ENCODE assay signal across 8 cellular contexts in the genomic region with DNA sequence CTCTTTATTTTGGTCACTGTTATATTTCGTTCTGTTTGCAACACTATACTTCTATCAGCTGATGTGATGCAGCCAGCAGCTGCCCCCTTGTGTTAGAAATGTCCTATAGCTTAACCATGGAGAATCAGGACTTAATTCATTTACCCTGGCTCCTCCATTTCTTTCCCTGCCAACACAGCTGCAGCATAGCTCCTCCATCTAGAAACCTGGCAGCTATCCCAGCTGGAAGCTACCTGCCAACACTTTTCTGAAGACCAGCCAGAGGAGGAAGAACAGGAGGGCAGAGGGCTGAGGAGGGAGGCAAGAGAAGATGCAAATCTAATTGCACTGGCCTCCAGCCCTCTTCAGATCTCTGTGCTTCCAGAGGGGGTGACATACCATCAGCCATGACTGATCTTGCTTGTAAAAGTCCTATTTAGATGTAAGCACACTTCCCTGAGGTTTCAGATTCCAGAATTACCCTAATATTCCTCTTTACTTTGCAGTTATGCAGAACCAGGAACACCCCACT.
A peak's percentile ranks its signal among the peaks of the same experiment; 100 is the strongest.
DNase-seq lines count a peak whose midpoint lies in the region; ATAC-seq and TF ChIP-seq lines count a peak whose summit lies in the region.

No MANE protein-coding gene starts in this region.

- DNase-seq in SIG-M5 treated with dmso at 0.1 percent for 504 hours (lab: John Stamatoyannopoulos, UW; ENCODE audit: unreplicated experiment) (peak; percentile 45), SIG-M5 (lab: John Stamatoyannopoulos, UW) (no peak), MV-4-11 (lab: John Stamatoyannopoulos, UW) (peak; percentile 42), SHP77 treated with DMSO at 0.1 percent for 48 hours (lab: John Stamatoyannopoulos, UW) (peak; percentile 76), epithelial cell of proximal tubule (ENCODE audit: low read depth) (peak; percentile 16), midbrain (lab: John Stamatoyannopoulos, UW) (peak; percentile 60)
- DNase-seq in stimulated activated CD4-positive, alpha-beta T cell treated with anti-CD3 and anti-CD28 coated beads, Interleukin-4, amount 100 ng/mL, for 24 hours, result no peak

- peak; percentile 86 for TF ChIP-seq CTCF in epithelial cell of proximal tubule (conservative IDR thresholded peaks at IDR 0.05; ENCODE audit: low read depth, low read length)

- ATAC-seq in GM21423 (IDR thresholded peaks at IDR 0.05; ENCODE audit: unreplicated experiment), result no peak

- no peak overlapping the region for H3K4me3 ChIP-seq in epithelial cell of proximal tubule (ENCODE audit: low read depth, low read length)

Comparison
In these comparisons a context has a peak if more than half of its experiments do, and no peak if none do; other contexts are left out.
1. DNase-seq: peak in SIG-M5 treated with dmso at 0.1 percent for 504 hours (single experiment), MV-4-11 (single experiment), SHP77 treated with DMSO at 0.1 percent for 48 hours (single experiment), epithelial cell of proximal tubule (single experiment) and midbrain (single experiment); none in SIG-M5 (single experiment) and stimulated activated CD4-positive, alpha-beta T cell treated with anti-CD3 and anti-CD28 coated beads, Interleukin-4, amount 100 ng/mL, for 24 hours (single experiment).